Comparison of ENCODE assay signal across 7 cellular contexts in the genomic region with DNA sequence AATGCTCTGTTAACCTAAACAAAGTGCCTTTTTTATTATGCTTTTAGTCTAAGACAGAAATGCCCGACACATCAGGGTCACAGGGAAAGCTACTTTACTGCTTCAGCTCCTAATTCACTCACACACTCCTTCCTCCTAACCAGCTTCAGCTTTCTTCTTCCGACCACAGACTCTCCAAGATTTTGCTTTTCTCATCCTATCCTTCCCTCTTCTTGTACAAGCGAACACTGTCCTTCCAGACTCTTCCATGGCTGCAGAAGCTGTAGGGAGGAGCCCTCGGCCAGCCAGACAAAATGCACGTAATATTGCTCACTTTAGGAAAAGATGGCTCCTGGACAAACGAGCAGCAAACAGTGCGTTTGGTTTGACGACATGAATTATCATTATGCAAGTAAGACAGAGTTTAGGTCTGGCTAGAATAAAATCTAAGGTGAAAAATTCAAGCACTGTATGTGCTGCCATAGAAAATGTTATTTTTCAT.
DNase-seq lines count a peak whose midpoint lies in the region; ATAC-seq lines count a peak whose summit lies in the region.

No MANE protein-coding gene starts in this region.

- peak; percentile 33 for ATAC-seq in GM18502 (IDR thresholded peaks at IDR 0.05; ENCODE audit: poor library complexity, unreplicated experiment)
- no peak for ATAC-seq in GM21515 (IDR thresholded peaks at IDR 0.05; ENCODE audit: unreplicated experiment)
- no peak for ATAC-seq in GM18517 (IDR thresholded peaks at IDR 0.05; ENCODE audit: unreplicated experiment)

- peak; percentile 42 to 47 for DNase-seq in NCI-H446 (lab: John Stamatoyannopoulos, UW)
- DNase-seq in cerebellar cortex (ENCODE audit: low spot score) = peak; percentile 82
- DNase-seq in medulla oblongata (ENCODE audit: extremely low spot score) = peak; percentile 89
- no peak for DNase-seq in GOT3 (lab: John Stamatoyannopoulos, UW)
